ENCODE assay signal across 12 cellular contexts in the genomic region with DNA sequence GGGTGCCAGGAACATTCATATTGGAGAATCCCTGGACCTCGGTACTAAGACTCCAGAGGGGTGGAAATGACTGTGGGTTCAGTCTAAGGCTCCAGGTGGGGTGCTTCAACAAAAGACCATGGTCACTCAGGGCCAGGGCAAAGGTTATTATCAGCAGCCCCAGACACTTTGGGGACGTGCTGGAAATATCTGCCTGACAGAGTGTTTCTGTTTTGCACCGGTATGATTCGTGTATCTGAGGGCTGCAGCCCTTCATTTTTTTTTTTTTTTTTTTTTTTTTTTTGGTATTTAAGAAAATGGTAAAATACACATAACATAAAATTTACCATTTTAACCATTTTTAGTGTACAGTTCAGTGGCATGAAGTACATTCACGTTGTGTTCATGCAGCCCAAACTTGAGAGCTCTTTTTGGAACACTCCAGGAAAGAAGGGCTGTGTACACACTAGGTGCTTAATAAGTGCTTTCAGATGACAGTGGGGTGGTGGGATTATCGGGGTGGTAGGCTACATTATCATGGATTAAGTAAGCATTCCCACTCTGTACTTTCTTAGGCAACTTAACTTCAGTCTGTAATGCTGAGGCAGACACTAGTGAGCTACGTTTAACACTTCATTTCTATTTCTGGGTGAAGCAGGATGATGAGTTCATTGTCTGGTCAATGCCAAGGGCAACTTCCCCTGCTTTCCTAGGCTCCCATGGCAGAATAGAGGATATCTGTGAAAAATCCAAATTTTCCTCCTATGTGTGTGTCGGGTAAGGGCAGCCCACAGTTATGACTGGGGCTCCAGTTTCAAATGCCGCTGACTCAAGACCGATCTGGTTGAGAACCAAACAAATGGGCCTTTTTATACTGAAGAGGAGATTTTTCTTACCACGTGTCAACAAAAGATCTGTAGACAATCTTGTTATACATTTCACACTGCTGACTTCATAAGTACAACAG.
A peak's percentile ranks its signal among the peaks of the same experiment; 100 is the strongest.
DNase-seq lines count a peak whose midpoint lies in the region; ATAC-seq and TF ChIP-seq lines count a peak whose summit lies in the region.
"Had no signal": no experiment of that assay in that cellular context is flagged by ENCODE, and none has a peak within 500 bp of the region (broad histone marks: within the 10 kb centered on the region; RNA-seq: fewer than 3 reads in every experiment).

No MANE protein-coding gene starts in this region.

- no peak overlapping the region for H3K27ac ChIP-seq in SJCRH30
- H3K27ac ChIP-seq in dorsolateral prefrontal cortex: no peak overlapping the region
- no peak overlapping the region for H3K27ac ChIP-seq in Karpas-422 (ENCODE audit: low read length)
- H3K27ac ChIP-seq: foreskin keratinocyte had no signal

- H4K20me1 ChIP-seq in Karpas-422 (ENCODE audit: insufficient read depth, low read depth, low read length): no peaks in the 10 kb centered on the region

- peak; percentile 38 to 79 for ATAC-seq in left cardiac atrium
- peak; percentile 42 for ATAC-seq in stimulated activated naive CD8-positive, alpha-beta T cell treated with anti-CD3 and anti-CD28 coated beads, Interleukin-15, Interleukin-2, amounts not matched to agents 100 U/mL and 50 U/mL, for 24 hours
- ATAC-seq: foreskin keratinocyte, HepG2 had no signal

- H3K4me2 ChIP-seq in Karpas-422 (ENCODE audit: low read depth, low read length, poor library complexity, severe bottlenecking): no peak overlapping the region

- H3K27me3 ChIP-seq in SJCRH30 (no peaks in the 10 kb centered on the region), dorsolateral prefrontal cortex (no peaks in the 10 kb centered on the region), Karpas-422 (ENCODE audit: low read length) (no peaks in the 10 kb centered on the region)
- H3K27me3 ChIP-seq: foreskin keratinocyte had no signal

- no peak overlapping the region for H3K9ac ChIP-seq in Karpas-422 (ENCODE audit: low read length)

- H3K4me1 ChIP-seq in SJCRH30: peaks cover 7% of the 10 kb centered on the region
- peaks cover 28% of the 10 kb centered on the region for H3K4me1 ChIP-seq in Karpas-422 (ENCODE audit: low read length)
- H3K4me1 ChIP-seq: foreskin keratinocyte had no signal

- H3K9me2 ChIP-seq in Karpas-422 (replicated peaks; ENCODE audit: insufficient read depth, low read length): no peaks in the 10 kb centered on the region

- H3K4me3 ChIP-seq in SJCRH30 (no peak overlapping the region), dorsolateral prefrontal cortex (no peak overlapping the region), Karpas-422 (ENCODE audit: low read length) (no peak overlapping the region)

- in situ Hi-C loops in KBM-7 (cut with MboI; ENCODE audit: low pct_unique_long_range_greater_than_20kb, low sequenced_read_pairs): no loop called here

- H2AFZ ChIP-seq in Karpas-422 (ENCODE audit: low read length): no peak overlapping the region

- no peaks in the 10 kb centered on the region; the same call in 1 of the 2 replicates for H3K36me3 ChIP-seq in SJCRH30
- no peaks in the 10 kb centered on the region for H3K36me3 ChIP-seq in Karpas-422 (ENCODE audit: insufficient read depth, low read length)

- TF ChIP-seq CTCF in dorsolateral prefrontal cortex (IDR thresholded peaks at IDR 0.05 in 54 of 56, conservative IDR thresholded peaks at IDR 0.05 in 2 of 56; ENCODE audit: low read depth in 1 of 56, partially characterized antibody in 56 of 56): no peak

- intact Hi-C loops in left cardiac atrium (cut with DNase I): no loop called here
- intact Hi-C loops in cardiac septum (cut with DNase I): no loop called here
- intact Hi-C loops in dorsolateral prefrontal cortex (cut with DNase I): no loop called here

- no peaks in the 10 kb centered on the region for H3K79me2 ChIP-seq in Karpas-422 (ENCODE audit: low read length)

- DNase-seq in left cardiac atrium (no peak), cardiac septum (ENCODE audit: low spot score) (no peak), SJCRH30 (peak; percentile 20 to 43), epidermal melanocyte (ENCODE audit: insufficient read length, low spot score) (peak; percentile 62), KBM-7 (no peak), dorsolateral prefrontal cortex (no peak), Karpas-422 (no peak)
- no peak for DNase-seq in stimulated activated naive CD8-positive, alpha-beta T cell treated with anti-CD3 and anti-CD28 coated beads, Interleukin-15, Interleukin-2, amounts not matched to agents 100 U/mL and 50 U/mL, for 24 hours
- DNase-seq: foreskin keratinocyte; stimulated activated CD4-positive, alpha-beta T cell treated with anti-CD3 and anti-CD28 coated beads, Interleukin-15, amount 100 ng/mL, for 24 hours; T1000 had no signal

- H3K9me3 ChIP-seq in SJCRH30 (replicated peaks) (no peaks in the 10 kb centered on the region; the same call in 1 of the 2 replicates), Karpas-422 (ENCODE audit: low read length) (no peaks in the 10 kb centered on the region)

Comparison
In these comparisons a context has a peak if more than half of its experiments do, and no peak if none do; other contexts are left out.
1. DNase-seq: peak in SJCRH30 (2 of 2) and epidermal melanocyte (single experiment); none in left cardiac atrium (single experiment), cardiac septum (single experiment), stimulated activated naive CD8-positive, alpha-beta T cell treated with anti-CD3 and anti-CD28 coated beads, Interleukin-15, Interleukin-2, amounts not matched to agents 100 U/mL and 50 U/mL, for 24 hours (single experiment), KBM-7 (single experiment), dorsolateral prefrontal cortex (0 of 10) and Karpas-422 (single experiment).